In genomic region chr2:219457784-219458369, GRCh38 we compare ENCODE assay signal across 1 cellular context.
TF ChIP-seq lines count a peak whose summit lies in the region.

No MANE protein-coding gene starts in this region.

TF ChIP-seq in GM12878, 131 proteins besides CTCF, POLR2A, EP300 and RAD21:
- TF ChIP-seq USF2 (IDR thresholded peaks at IDR 0.05; ENCODE audit: borderline replicate concordance, low read depth, low read length) (no peak), CUX1 (IDR thresholded peaks at IDR 0.05; ENCODE audit: insufficient replicate concordance, low read depth, low read length) (no peak), HDAC6 (IDR thresholded peaks at IDR 0.05; ENCODE audit: unreplicated experiment) (no peak), REST (IDR thresholded peaks at IDR 0.05; ENCODE audit: low read depth, low read length) (no peak), PBX3 (IDR thresholded peaks at IDR 0.05; ENCODE audit: insufficient replicate concordance, low read depth, low read length) (no peak), ZNF24 (IDR thresholded peaks at IDR 0.05) (no peak), DPF2 (IDR thresholded peaks at IDR 0.05) (no peak), ELK1 (IDR thresholded peaks at IDR 0.05; ENCODE audit: low read depth, low read length) (no peak), RAD51 (IDR thresholded peaks at IDR 0.05) (no peak), ZBTB4 (CRISPR knock-in tag; IDR thresholded peaks at IDR 0.05) (no peak), RB1 (IDR thresholded peaks at IDR 0.05; ENCODE audit: borderline replicate concordance) (no peak), BCLAF1 (IDR thresholded peaks at IDR 0.05) (no peak), FOXK2 (IDR thresholded peaks at IDR 0.05) (no peak), IKZF2 (IDR thresholded peaks at IDR 0.05) (no peak), GABPA (IDR thresholded peaks at IDR 0.05; ENCODE audit: low read depth) (no peak)
